In the genomic region with DNA sequence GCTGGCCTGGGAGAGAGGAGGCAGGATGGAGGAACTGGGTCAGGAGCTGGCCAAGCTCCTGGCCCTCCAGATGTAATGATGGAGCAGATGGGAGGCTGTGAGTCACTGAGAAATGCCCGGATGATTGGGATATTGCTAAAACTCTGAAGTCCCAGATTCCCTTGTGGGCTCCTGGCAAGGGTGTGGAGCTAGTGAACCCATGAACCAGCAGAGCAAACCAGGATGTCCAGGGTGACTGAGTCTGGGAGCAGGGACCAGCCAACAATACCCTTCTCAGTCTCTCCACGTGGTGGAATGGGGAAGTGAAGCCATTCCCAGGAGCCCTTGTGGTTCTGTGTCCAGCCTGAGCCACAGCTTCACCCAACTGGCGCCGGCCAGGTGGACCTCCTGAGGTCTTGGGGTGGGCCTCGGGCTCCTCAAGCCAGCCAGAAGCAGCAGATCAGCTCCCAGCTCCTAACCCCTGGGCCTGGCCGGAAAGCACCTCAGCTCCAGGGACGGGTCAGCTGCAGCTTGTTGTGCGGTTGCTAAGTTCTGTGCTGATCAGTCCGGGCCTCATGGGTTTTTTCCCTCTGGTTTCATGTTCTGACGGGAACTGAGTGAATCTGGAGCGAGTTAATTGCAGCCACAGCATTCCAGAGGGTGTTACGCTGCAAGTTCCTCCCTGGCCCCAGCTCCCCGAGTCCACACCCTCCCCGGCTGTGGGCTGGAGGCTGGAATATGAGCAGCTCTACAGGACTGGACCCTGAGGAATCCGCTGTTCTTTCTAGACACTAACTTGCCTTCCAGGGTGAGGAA, we compare ENCODE assay signal across 1 cellular context.
TF ChIP-seq lines count a peak whose summit lies in the region.

No MANE protein-coding gene starts in this region.

TF ChIP-seq in H1, 55 proteins besides CTCF, POLR2A, EP300 and RAD21 (continued from another document):
- TF ChIP-seq, protein P1, sequence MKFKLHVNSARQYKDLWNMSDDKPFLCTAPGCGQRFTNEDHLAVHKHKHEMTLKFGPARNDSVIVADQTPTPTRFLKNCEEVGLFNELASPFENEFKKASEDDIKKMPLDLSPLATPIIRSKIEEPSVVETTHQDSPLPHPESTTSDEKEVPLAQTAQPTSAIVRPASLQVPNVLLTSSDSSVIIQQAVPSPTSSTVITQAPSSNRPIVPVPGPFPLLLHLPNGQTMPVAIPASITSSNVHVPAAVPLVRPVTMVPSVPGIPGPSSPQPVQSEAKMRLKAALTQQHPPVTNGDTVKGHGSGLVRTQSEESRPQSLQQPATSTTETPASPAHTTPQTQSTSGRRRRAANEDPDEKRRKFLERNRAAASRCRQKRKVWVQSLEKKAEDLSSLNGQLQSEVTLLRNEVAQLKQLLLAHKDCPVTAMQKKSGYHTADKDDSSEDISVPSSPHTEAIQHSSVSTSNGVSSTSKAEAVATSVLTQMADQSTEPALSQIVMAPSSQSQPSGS (IDR thresholded peaks at IDR 0.05; ENCODE audit: low read length) = no peak
- TF ChIP-seq, protein P2, sequence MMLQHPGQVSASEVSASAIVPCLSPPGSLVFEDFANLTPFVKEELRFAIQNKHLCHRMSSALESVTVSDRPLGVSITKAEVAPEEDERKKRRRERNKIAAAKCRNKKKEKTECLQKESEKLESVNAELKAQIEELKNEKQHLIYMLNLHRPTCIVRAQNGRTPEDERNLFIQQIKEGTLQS (IDR thresholded peaks at IDR 0.05; ENCODE audit: insufficient read depth, low read depth, low read length) = no peak
- TF ChIP-seq SIRT6 (IDR thresholded peaks at IDR 0.05; ENCODE audit: low read length) = no peak
- TF ChIP-seq YY1 (IDR thresholded peaks at IDR 0.05; ENCODE audit: low read depth, low read length) = no peak
- TF ChIP-seq SP4 (IDR thresholded peaks at IDR 0.05; ENCODE audit: low read length) = no peak
- no peak for TF ChIP-seq CBX5 (IDR thresholded peaks at IDR 0.05; ENCODE audit: low read depth, low read length)
